Comparison of ENCODE assay signal across 1 cellular context in genomic region chr7:112422842-112423496, GRCh38.
A peak's percentile ranks its signal among the peaks of the same experiment; 100 is the strongest.
TF ChIP-seq lines count a peak whose summit lies in the region.

No MANE protein-coding gene starts in this region.

TF ChIP-seq in HEK293, 187 proteins besides CTCF, POLR2A, EP300 and RAD21 (continued from another document):
- TF ChIP-seq ZNF518A (tag by site-specific recombination; conservative IDR thresholded peaks at IDR 0.05; ENCODE audit: low read depth) (peak; percentile 52; the same call in 1 of the 2 replicates), ZBTB44 (tag by site-specific recombination; IDR thresholded peaks at IDR 0.05) (peak; percentile 34; the same call in 1 of the 2 replicates), TRIM28 (IDR thresholded peaks at IDR 0.05; ENCODE audit: borderline replicate concordance, low read length) (peak; percentile 36; the same call in 1 of the 2 replicates), ZIC2 (tag by site-specific recombination; IDR thresholded peaks at IDR 0.05) (peak; percentile 61)
TF ChIP-seq in HEK293: peak in this region for 21.
